ENCODE assay signal across 9 cellular contexts in the genomic region with DNA sequence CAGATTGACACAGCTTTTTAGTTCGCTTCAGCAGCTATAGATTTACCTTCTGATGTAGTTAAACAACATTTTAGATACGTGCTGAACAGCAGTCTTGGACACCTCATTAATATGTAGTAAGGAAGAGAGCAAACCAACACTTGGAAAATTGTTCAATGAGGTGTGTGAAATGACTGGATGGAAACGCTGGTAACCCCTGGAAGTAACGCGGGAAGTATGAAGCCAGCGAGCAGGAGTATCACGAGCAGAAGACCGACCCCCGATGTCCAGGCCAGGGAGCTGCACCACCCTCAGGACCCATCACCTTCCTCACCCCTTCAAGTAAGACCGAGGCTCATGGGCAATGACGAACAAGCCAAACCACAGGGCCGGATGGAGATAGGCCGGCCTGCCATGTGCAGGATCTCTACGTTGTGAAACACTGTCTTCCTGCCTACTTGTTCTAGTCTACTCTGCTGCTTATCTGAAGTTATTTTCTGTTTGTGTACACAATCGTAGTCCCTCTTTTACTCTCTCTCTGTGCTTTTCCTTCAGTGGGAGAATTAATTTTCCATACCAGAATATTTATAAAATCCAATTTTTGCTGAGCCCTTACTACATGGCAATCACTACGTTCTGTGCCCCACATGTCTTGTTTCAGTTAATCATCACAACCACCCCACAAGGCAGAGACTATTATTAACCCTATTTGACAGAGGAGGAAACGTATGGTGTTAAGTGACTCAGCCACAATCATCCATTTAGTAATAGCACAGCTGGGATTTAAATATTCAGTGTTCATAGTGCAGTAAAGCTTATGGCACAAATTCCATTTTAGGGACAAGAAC.
DNase-seq lines count a peak whose midpoint lies in the region; ATAC-seq and TF ChIP-seq lines count a peak whose summit lies in the region.
"Had no signal": no experiment of that assay in that cellular context is flagged by ENCODE, and none has a peak within 500 bp of the region (broad histone marks: within the 10 kb centered on the region; RNA-seq: fewer than 3 reads in every experiment).

No MANE protein-coding gene starts in this region.

- no peaks in the 10 kb centered on the region for H3K36me3 Mint-ChIP-seq in progenitor cell of endocrine pancreas (ENCODE audit: insufficient read depth)

- H3K27ac ChIP-seq in urinary bladder (ENCODE audit: low read depth) (peak overlapping the region; percentile 31), aorta (ENCODE audit: low read depth in 1 of 2, low read length in 2 of 2) (peak overlapping the region in 1 of 2 donors; percentile 40)
- H3K27ac ChIP-seq: SK-N-MC had no signal

- TF ChIP-seq CTCF in progenitor cell of endocrine pancreas (IDR thresholded peaks at IDR 0.05; ENCODE audit: unreplicated experiment), result no peak

- 70% methylated on average over 17 of the region's 17 CpGs for WGBS in urinary bladder
- WGBS in aorta, 2 donors, result 71 to 80% methylated on average over 17 of the region's 17 CpGs

- H3K27me3 ChIP-seq in aorta (ENCODE audit: control insufficient read depth in 1 of 2, insufficient read depth in 2 of 2, low read length in 1 of 2), result no peaks in the 10 kb centered on the region

- peaks cover 10% of the 10 kb centered on the region for H3K4me1 Mint-ChIP-seq in progenitor cell of endocrine pancreas (ENCODE audit: low read depth)

- ATAC-seq in GM18498 (IDR thresholded peaks at IDR 0.05; ENCODE audit: unreplicated experiment) (peak; percentile 71), GM21723 (IDR thresholded peaks at IDR 0.05; ENCODE audit: unreplicated experiment) (peak; percentile 63), aorta (ENCODE audit: low FRiP score) (no peak)

- no peaks in the 10 kb centered on the region for H3K9me3 ChIP-seq in aorta (ENCODE audit: control insufficient read depth, low read length)

- peak; percentile 90 for DNase-seq in LHCN-M2 (ENCODE audit: low read depth)
- DNase-seq in dermis blood vessel endothelial cell, result peak; percentile 90
- no peak for DNase-seq in NCI-H146 (lab: John Stamatoyannopoulos, UW)
- DNase-seq in aorta, result no peak
- DNase-seq in progenitor cell of endocrine pancreas (ENCODE audit: low spot score, unreplicated experiment), result no peak

- H3K36me3 ChIP-seq in urinary bladder (ENCODE audit: insufficient read depth), result no peaks in the 10 kb centered on the region
- no peaks in the 10 kb centered on the region for H3K36me3 ChIP-seq in aorta (ENCODE audit: control insufficient read depth in 1 of 2, insufficient read depth in 2 of 2, low read length in 1 of 2)

- intact Hi-C loops in aorta (cut with DNase I), result loop anchor here in 1 of 2 donors (10.0 kb wide), 1 partner anchor 52 kb away; no protein-coding TSS in a partner anchor

- H3K4me3 Mint-ChIP-seq in progenitor cell of endocrine pancreas (ENCODE audit: low read depth), result no peak overlapping the region

- H3K4me1 ChIP-seq in urinary bladder (ENCODE audit: insufficient read depth) (no peaks in the 10 kb centered on the region), aorta (ENCODE audit: control insufficient read depth in 1 of 2, insufficient read depth in 2 of 2, low read length in 2 of 2) (peaks cover 3 to 9% of the 10 kb centered on the region in 2 donors)

- peaks cover 5% of the 10 kb centered on the region for H3K9me3 Mint-ChIP-seq in progenitor cell of endocrine pancreas (ENCODE audit: low read depth)

- H3K4me3 ChIP-seq in urinary bladder (ENCODE audit: low read depth, low read length), result no peak overlapping the region
- no peak overlapping the region for H3K4me3 ChIP-seq in aorta (ENCODE audit: low read length in 2 of 2)
- H3K4me3 ChIP-seq: SK-N-MC had no signal

- H3K27me3 Mint-ChIP-seq in progenitor cell of endocrine pancreas, result no peaks in the 10 kb centered on the region

- H3K27ac Mint-ChIP-seq in progenitor cell of endocrine pancreas, result no peak overlapping the region

Comparison
In these comparisons a context has a peak if more than half of its experiments do, and no peak if none do; other contexts are left out.
1. DNase-seq: peak in LHCN-M2 (single experiment) and dermis blood vessel endothelial cell (single experiment); none in NCI-H146 (single experiment), aorta (0 of 2) and progenitor cell of endocrine pancreas (single experiment).